ENCODE assay signal across 17 cellular contexts in the genomic region with DNA sequence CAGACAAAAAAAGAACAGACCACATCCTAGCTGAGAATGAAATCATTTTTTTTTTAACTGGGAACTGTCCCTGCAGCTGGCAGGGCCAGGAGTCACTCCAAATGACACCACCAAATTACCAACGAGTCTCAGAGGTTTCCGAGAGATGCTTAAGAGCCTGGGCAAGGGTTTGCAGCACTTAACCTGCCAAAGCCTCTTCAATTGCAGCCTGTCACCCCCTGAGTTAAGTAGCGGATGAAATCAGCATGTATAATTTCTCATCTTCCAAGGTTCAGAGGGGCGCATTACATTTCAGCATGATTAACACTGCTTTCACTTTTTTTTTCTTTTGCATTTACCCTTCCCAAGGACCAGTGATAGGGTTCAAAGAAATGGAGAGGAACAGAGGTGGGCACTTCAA.
DNase-seq lines count a peak whose midpoint lies in the region; ATAC-seq and TF ChIP-seq lines count a peak whose summit lies in the region.
"Had no signal": no experiment of that assay in that cellular context is flagged by ENCODE, and none has a peak within 500 bp of the region (broad histone marks: within the 10 kb centered on the region; RNA-seq: fewer than 3 reads in every experiment).

No MANE protein-coding gene starts in this region.

- no peaks in the 10 kb centered on the region for H3K27me3 Mint-ChIP-seq in brain

- H3K9ac ChIP-seq in neural cell (ENCODE audit: low read length), result peak overlapping the region; percentile 63

- ATAC-seq in GM21723 (IDR thresholded peaks at IDR 0.05; ENCODE audit: unreplicated experiment) (no peak), HG03460 (IDR thresholded peaks at IDR 0.05; ENCODE audit: unreplicated experiment) (no peak)
- ATAC-seq: CD8-positive, alpha-beta T cell; HepG2 had no signal

- peak overlapping the region in 3 of 5 experiments; percentile 18 to 89 (median 35) for H3K27ac Mint-ChIP-seq in brain
- H3K27ac Mint-ChIP-seq: B cell; CD8-positive, alpha-beta T cell had no signal

- peaks cover 50% of the 10 kb centered on the region for H3K4me1 Mint-ChIP-seq in brain
- H3K4me1 Mint-ChIP-seq: B cell, CD14-positive monocyte had no signal

- peaks cover 7% of the 10 kb centered on the region for H3F3A ChIP-seq in neural cell (ENCODE audit: insufficient read depth, low read length, poor library complexity, severe bottlenecking)

- H3K9me3 ChIP-seq in neural cell (ENCODE audit: low read length) (no peaks in the 10 kb centered on the region), osteoblast (ENCODE audit: low read depth, low read length) (no peaks in the 10 kb centered on the region)

- no peaks in the 10 kb centered on the region for H3K4me1 ChIP-seq in osteoblast (ENCODE audit: insufficient read depth, low read length)

- H3K36me3 ChIP-seq in neural cell (ENCODE audit: insufficient read depth, low read length) (no peaks in the 10 kb centered on the region), osteoblast (ENCODE audit: insufficient read depth, low read length) (no peaks in the 10 kb centered on the region)

- TF ChIP-seq RAD21 in neural cell (conservative IDR thresholded peaks at IDR 0.05), result peak; percentile 22

- no peaks in the 10 kb centered on the region for H3K9me3 Mint-ChIP-seq in brain
- H3K9me3 Mint-ChIP-seq: CD8-positive, alpha-beta T cell; H9 had no signal

- H3K4me3 Mint-ChIP-seq in brain, result peak overlapping the region in 2 of 5 experiments; percentile 15 to 23
- H3K4me3 Mint-ChIP-seq: B cell; CD14-positive monocyte; CD8-positive, alpha-beta T cell; H9 had no signal

- DNase-seq in NCI-H2227 (lab: John Stamatoyannopoulos, UW; ENCODE audit: unreplicated experiment) (peak; percentile 12), NCI-H2227 treated with DMSO at 0.1 percent for 48 hours (lab: John Stamatoyannopoulos, UW) (no peak), NCI-H187 treated with DMSO at 0.1 percent for 48 hours (lab: John Stamatoyannopoulos, UW) (peak; percentile 51), osteoblast (ENCODE audit: insufficient read length, low spot score, missing footprints) (no peak)
- DNase-seq: ACHN; CD8-positive, alpha-beta T cell; COR-L47; DMS153; GOT3; H9 had no signal

- H3K27ac ChIP-seq in neural cell (ENCODE audit: low read length) (peak overlapping the region; percentile 96), osteoblast (ENCODE audit: low read depth, low read length) (no peak overlapping the region)

- H3K36me3 Mint-ChIP-seq in brain, result no peaks in the 10 kb centered on the region
- H3K36me3 Mint-ChIP-seq: CD14-positive monocyte; CD8-positive, alpha-beta T cell had no signal

- peak overlapping the region; percentile 51 for H3K4me3 ChIP-seq in neural cell (ENCODE audit: low read length)
- no peak overlapping the region for H3K4me3 ChIP-seq in osteoblast (ENCODE audit: insufficient read depth, low read length)

- H3K27me3 ChIP-seq in neural cell (ENCODE audit: insufficient read depth, low read depth, low read length), result no peaks in the 10 kb centered on the region
- H3K27me3 ChIP-seq in osteoblast (ENCODE audit: insufficient read depth, low read length), result no peaks in the 10 kb centered on the region

- TF ChIP-seq EP300 in neural cell (conservative IDR thresholded peaks at IDR 0.05; ENCODE audit: poor library complexity, severe bottlenecking), result peak; percentile 94

- peak overlapping the region; percentile 65 for H3K4me2 ChIP-seq in neural cell (ENCODE audit: low read length)
- H3K4me2 ChIP-seq in osteoblast (ENCODE audit: insufficient read depth, low read length), result no peak overlapping the region

- H3K9me2 ChIP-seq in neural cell (ENCODE audit: insufficient read depth, low read length), result no peaks in the 10 kb centered on the region

- H3K79me2 ChIP-seq in neural cell (replicated peaks; ENCODE audit: insufficient read depth, low read length), result peaks cover 15% of the 10 kb centered on the region
- no peaks in the 10 kb centered on the region for H3K79me2 ChIP-seq in osteoblast (ENCODE audit: insufficient read depth, low read length)

- no peaks in the 10 kb centered on the region for H4K20me1 ChIP-seq in neural cell (ENCODE audit: insufficient read depth)
- H4K20me1 ChIP-seq in osteoblast (ENCODE audit: insufficient read depth, low read length), result no peaks in the 10 kb centered on the region

- H2AFZ ChIP-seq in neural cell (ENCODE audit: low read depth, low read length), result no peak overlapping the region
- no peak overlapping the region for H2AFZ ChIP-seq in osteoblast (ENCODE audit: low read length)

- TF ChIP-seq CTCF in brain (conservative IDR thresholded peaks at IDR 0.05), result no peak
- TF ChIP-seq CTCF in neural cell (IDR thresholded peaks at IDR 0.05; ENCODE audit: poor library complexity, severe bottlenecking), result no peak
- no peak for TF ChIP-seq CTCF in osteoblast (IDR thresholded peaks at IDR 0.05; ENCODE audit: extremely low read depth, low read depth, low read length)

TF ChIP-seq in neural cell, 6 proteins besides CTCF, POLR2A, EP300 and RAD21:
- TF ChIP-seq POLR2AphosphoS5 (IDR thresholded peaks at IDR 0.05), result peak; percentile 77
- TF ChIP-seq, protein P1, sequence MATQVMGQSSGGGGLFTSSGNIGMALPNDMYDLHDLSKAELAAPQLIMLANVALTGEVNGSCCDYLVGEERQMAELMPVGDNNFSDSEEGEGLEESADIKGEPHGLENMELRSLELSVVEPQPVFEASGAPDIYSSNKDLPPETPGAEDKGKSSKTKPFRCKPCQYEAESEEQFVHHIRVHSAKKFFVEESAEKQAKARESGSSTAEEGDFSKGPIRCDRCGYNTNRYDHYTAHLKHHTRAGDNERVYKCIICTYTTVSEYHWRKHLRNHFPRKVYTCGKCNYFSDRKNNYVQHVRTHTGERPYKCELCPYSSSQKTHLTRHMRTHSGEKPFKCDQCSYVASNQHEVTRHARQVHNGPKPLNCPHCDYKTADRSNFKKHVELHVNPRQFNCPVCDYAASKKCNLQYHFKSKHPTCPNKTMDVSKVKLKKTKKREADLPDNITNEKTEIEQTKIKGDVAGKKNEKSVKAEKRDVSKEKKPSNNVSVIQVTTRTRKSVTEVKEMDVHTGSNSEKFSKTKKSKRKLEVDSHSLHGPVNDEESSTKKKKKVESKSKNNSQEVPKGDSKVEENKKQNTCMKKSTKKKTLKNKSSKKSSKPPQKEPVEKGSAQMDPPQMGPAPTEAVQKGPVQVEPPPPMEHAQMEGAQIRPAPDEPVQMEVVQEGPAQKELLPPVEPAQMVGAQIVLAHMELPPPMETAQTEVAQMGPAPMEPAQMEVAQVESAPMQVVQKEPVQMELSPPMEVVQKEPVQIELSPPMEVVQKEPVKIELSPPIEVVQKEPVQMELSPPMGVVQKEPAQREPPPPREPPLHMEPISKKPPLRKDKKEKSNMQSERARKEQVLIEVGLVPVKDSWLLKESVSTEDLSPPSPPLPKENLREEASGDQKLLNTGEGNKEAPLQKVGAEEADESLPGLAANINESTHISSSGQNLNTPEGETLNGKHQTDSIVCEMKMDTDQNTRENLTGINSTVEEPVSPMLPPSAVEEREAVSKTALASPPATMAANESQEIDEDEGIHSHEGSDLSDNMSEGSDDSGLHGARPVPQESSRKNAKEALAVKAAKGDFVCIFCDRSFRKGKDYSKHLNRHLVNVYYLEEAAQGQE (IDR thresholded peaks at IDR 0.05; ENCODE audit: borderline replicate concordance), result peak; percentile 80
- TF ChIP-seq TAF1 (IDR thresholded peaks at IDR 0.05; ENCODE audit: low read depth), result no peak
- TF ChIP-seq MXI1 (conservative IDR thresholded peaks at IDR 0.05; ENCODE audit: poor library complexity, severe bottlenecking), result no peak
- no peak for TF ChIP-seq SMC3 (conservative IDR thresholded peaks at IDR 0.05; ENCODE audit: poor library complexity)
- TF ChIP-seq EZH2 (IDR thresholded peaks at IDR 0.05; ENCODE audit: borderline replicate concordance, insufficient read depth, low read length, poor library complexity, severe bottlenecking), result no peak
TF ChIP-seq in neural cell: peak in this region for 2.

Comparison
In these comparisons a context has a peak if more than half of its experiments do, and no peak if none do; other contexts are left out.
1. DNase-seq: peak in NCI-H2227 (single experiment) and NCI-H187 treated with DMSO at 0.1 percent for 48 hours (single experiment); none in NCI-H2227 treated with DMSO at 0.1 percent for 48 hours (single experiment) and osteoblast (single experiment).